ENCODE assay signal across 8 cellular contexts in the genomic region with DNA sequence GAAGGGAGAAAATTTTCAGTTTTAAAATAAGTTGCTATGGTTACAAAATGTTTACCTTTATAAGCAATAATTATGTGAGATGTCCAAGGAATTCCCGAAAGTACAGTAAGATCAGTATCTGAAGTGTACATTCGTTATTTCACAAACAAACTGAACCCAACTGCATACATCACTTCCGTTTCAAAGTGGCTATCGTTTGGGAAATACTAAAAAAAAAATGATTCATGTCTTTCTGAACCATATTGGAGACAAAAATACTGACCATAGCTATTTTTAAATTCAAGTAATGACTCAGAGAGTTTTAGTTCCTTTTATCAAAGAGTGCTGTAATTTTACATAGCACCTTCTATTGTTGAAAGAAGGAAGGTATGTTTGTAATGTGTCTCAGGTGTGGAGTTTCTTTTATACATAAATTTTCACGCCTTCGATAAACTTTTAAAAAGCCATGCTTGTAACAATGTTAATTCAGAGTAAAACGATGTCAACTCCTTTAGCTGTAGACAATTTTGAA. TPM values are rescaled to one million over a fixed set of nuclear protein-coding genes. Genes with fewer than 3 reads are reported as not detected.
A peak's percentile ranks its signal among the peaks of the same experiment; 100 is the strongest.
DNase-seq lines count a peak whose midpoint lies in the region; ATAC-seq and TF ChIP-seq lines count a peak whose summit lies in the region.

No MANE protein-coding gene starts in this region.

- H3K27ac ChIP-seq in ascending aorta (peak overlapping the region; percentile 43 to 72), gastrocnemius medialis (peak overlapping the region in 3 of 4 donors; percentile 11 to 51 (median 21)), endodermal cell (ENCODE audit: low read depth, low read length) (no peak overlapping the region)

- TF ChIP-seq CTCF in ascending aorta (IDR thresholded peaks at IDR 0.05) (no peak), gastrocnemius medialis (IDR thresholded peaks at IDR 0.05 in 4 of 5, conservative IDR thresholded peaks at IDR 0.05 in 1 of 5) (no peak), endodermal cell (conservative IDR thresholded peaks at IDR 0.05) (no peak)

- in situ Hi-C loops in gastrocnemius medialis (cut with MboI; ENCODE audit: low sequenced_read_pairs in 4 of 4): loop anchor here in 2 of 4 donors (25.0 kb wide), 2 partner anchors 381 to 431 kb away; no protein-coding TSS in a partner anchor

- no peaks in the 10 kb centered on the region for H3K36me3 Mint-ChIP-seq in endodermal cell (ENCODE audit: low read depth)

- H3K4me1 ChIP-seq in ascending aorta (peaks cover 6 to 14% of the 10 kb centered on the region in 2 donors), gastrocnemius medialis (peaks cover 16 to 18% of the 10 kb centered on the region in 2 donors), endodermal cell (ENCODE audit: control insufficient read depth, insufficient read depth, low read length) (no peaks in the 10 kb centered on the region)

- WGBS in endodermal cell (ENCODE audit: insufficient coverage in 1 of 2, insufficient read length in 1 of 2), 2 experiments: 92 to 97% methylated on average over 4 to 7 of the region's 7 CpGs

- peaks cover 7% of the 10 kb centered on the region for H3K4me1 Mint-ChIP-seq in endodermal cell

- no peaks in the 10 kb centered on the region for H3K27me3 Mint-ChIP-seq in endodermal cell (ENCODE audit: insufficient read depth)

- H3K9me3 Mint-ChIP-seq in endodermal cell: no peaks in the 10 kb centered on the region

- H3K4me3 Mint-ChIP-seq in endodermal cell: no peak overlapping the region

- no peak overlapping the region for H3K9ac ChIP-seq in endodermal cell (ENCODE audit: extremely low read depth, low read length, poor library complexity, severe bottlenecking)

- ATAC-seq in GM21381 (IDR thresholded peaks at IDR 0.05; ENCODE audit: unreplicated experiment) (peak; percentile 71), HG03565 (IDR thresholded peaks at IDR 0.05; ENCODE audit: unreplicated experiment) (peak; percentile 71), gastrocnemius medialis (peak in 1 of 2 donors; percentile 22)

- H3K27me3 ChIP-seq in ascending aorta: no peaks in the 10 kb centered on the region
- H3K27me3 ChIP-seq in gastrocnemius medialis: no peaks in the 10 kb centered on the region
- H3K27me3 ChIP-seq in endodermal cell (ENCODE audit: control insufficient read depth, insufficient read depth, low read length, poor library complexity, severe bottlenecking): no peaks in the 10 kb centered on the region

- H3K4me3 ChIP-seq in ascending aorta: peak overlapping the region in 1 of 2 donors; percentile 3
- H3K4me3 ChIP-seq in gastrocnemius medialis: no peak overlapping the region
- no peak overlapping the region for H3K4me3 ChIP-seq in endodermal cell (ENCODE audit: low read length)

- DNase-seq in EL: peak; percentile 71
- DNase-seq in ascending aorta (ENCODE audit: low spot score in 2 of 2): no peak
- DNase-seq in gastrocnemius medialis: no peak
- no peak for DNase-seq in endodermal cell
- no peak for DNase-seq in 8988T
- no peak for DNase-seq in KG1 (lab: John Stamatoyannopoulos, UW)

- intact Hi-C loops in ascending aorta (cut with DNase I): loop anchor here (10.0 kb wide), 1 partner anchor 601 kb away; a partner anchor contains a TSS
- intact Hi-C loops in gastrocnemius medialis (cut with DNase I; ENCODE audit: low total_unique reads): no loop called here

- no peaks in the 10 kb centered on the region for H3K9me3 ChIP-seq in ascending aorta
- no peaks in the 10 kb centered on the region for H3K9me3 ChIP-seq in gastrocnemius medialis
- H3K9me3 ChIP-seq in endodermal cell (ENCODE audit: control insufficient read depth, low read length): no peaks in the 10 kb centered on the region

- no peak overlapping the region for H3K27ac Mint-ChIP-seq in endodermal cell

- TF ChIP-seq POLR2A in gastrocnemius medialis (IDR thresholded peaks at IDR 0.05): no peak

- H3K36me3 ChIP-seq in ascending aorta: no peaks in the 10 kb centered on the region
- H3K36me3 ChIP-seq in gastrocnemius medialis: no peaks in the 10 kb centered on the region
- no peaks in the 10 kb centered on the region for H3K36me3 ChIP-seq in endodermal cell (ENCODE audit: control insufficient read depth, insufficient read depth, low read length)

RNA-seq across cellular contexts. Expression of a gene that starts 8.0 kb away (rescaled TPM):
- total RNA-seq in ascending aorta (19.7 TPM), gastrocnemius medialis (100 to 1,000 TPM in 2 of 4 donors, 10 to 100 TPM in 2; 97.1 to 121 (median 105) TPM), endodermal cell (10 to 100 TPM; 33.4 to 37.1 TPM)
- 24.5 TPM for polyA plus RNA-seq in endodermal cell (2013, experiment 1 of 2)
- 18.5 TPM for polyA plus RNA-seq in endodermal cell (2013, experiment 2 of 2)
